ENCODE assay signal across 1 cellular context in the genomic region with DNA sequence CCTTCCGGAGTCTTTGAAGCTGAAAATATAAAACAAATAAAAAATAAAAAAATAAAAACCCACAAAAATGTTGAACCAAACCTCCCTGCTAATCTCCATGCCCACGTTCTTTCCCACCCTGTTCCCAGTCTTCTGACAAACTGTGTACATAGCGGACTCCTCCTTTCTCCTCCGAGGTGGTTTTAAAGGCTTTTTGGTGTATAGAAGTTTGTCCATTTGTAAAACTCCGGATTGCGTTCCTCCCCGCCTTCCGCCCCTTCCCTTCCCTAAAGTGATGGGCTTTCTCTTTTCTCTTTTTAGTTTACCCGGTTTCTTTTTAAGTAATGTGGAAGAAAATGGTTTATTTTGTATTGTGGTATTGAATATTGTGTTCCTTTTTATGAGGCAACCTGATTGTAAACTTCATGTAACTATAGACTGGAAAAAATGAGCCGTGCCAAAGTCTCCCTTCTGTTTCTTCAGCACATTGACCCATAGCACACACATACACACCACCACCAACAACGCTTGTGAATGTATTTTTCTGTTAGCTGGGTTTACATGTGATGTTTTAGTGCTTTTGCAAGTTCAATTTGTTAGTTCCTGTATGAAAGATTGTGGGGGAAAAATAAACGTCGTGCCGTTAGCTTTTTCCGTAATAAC.
A peak's percentile ranks its signal among the peaks of the same experiment; 100 is the strongest.
TF ChIP-seq lines count a peak whose summit lies in the region.

No MANE protein-coding gene starts in this region.

TF ChIP-seq in HEK293, 187 proteins besides CTCF, POLR2A, EP300 and RAD21 (continued from another document and continues in another):
- TF ChIP-seq ZNF394 (tag by site-specific recombination; IDR thresholded peaks at IDR 0.05; ENCODE audit: borderline replicate concordance) (no peak), ZBTB21 (tag by site-specific recombination; IDR thresholded peaks at IDR 0.05) (no peak), KLF9 (tag by site-specific recombination; IDR thresholded peaks at IDR 0.05; ENCODE audit: low read depth) (no peak), ZNF335 (tag by site-specific recombination; conservative IDR thresholded peaks at IDR 0.05) (no peak), ZNF324 (tag by site-specific recombination; IDR thresholded peaks at IDR 0.05) (no peak), ZNF391 (tag by site-specific recombination; IDR thresholded peaks at IDR 0.05; ENCODE audit: borderline replicate concordance, low read depth) (peak; percentile 18; the same call in 1 of the 2 replicates), YY2 (tag by site-specific recombination; IDR thresholded peaks at IDR 0.05) (no peak), OVOL3 (tag by site-specific recombination; IDR thresholded peaks at IDR 0.05) (no peak), ZXDB (tag by site-specific recombination; IDR thresholded peaks at IDR 0.05) (no peak), ZSCAN30 (tag by site-specific recombination; IDR thresholded peaks at IDR 0.05) (no peak), ZBTB20 (tag by site-specific recombination; IDR thresholded peaks at IDR 0.05) (no peak), HOXD13 (CRISPR knock-in tag; IDR thresholded peaks at IDR 0.05; ENCODE audit: borderline replicate concordance) (no peak), ZNF785 (tag by site-specific recombination; IDR thresholded peaks at IDR 0.05) (no peak), ZNF629 (tag by site-specific recombination; IDR thresholded peaks at IDR 0.05) (no peak), ZNF510 (tag by site-specific recombination; IDR thresholded peaks at IDR 0.05; ENCODE audit: insufficient replicate concordance) (no peak), ZNF654 (tag by site-specific recombination; IDR thresholded peaks at IDR 0.05; ENCODE audit: low read depth) (no peak), ZNF610 (tag by site-specific recombination; IDR thresholded peaks at IDR 0.05; ENCODE audit: borderline replicate concordance) (no peak), ZIC2 (tag by site-specific recombination; IDR thresholded peaks at IDR 0.05) (no peak), GFI1B (tag by site-specific recombination; IDR thresholded peaks at IDR 0.05) (no peak), ZNF354C (tag by site-specific recombination; IDR thresholded peaks at IDR 0.05; ENCODE audit: borderline replicate concordance, low read depth) (no peak), ZBTB7A (tag by site-specific recombination; IDR thresholded peaks at IDR 0.05; ENCODE audit: low read depth) (no peak), HOXA7 (CRISPR knock-in tag; IDR thresholded peaks at IDR 0.05; ENCODE audit: borderline replicate concordance) (no peak), GLI4 (tag by site-specific recombination; IDR thresholded peaks at IDR 0.05) (no peak), ZNF426 (tag by site-specific recombination; IDR thresholded peaks at IDR 0.05) (no peak)
- TF ChIP-seq, protein P1, sequence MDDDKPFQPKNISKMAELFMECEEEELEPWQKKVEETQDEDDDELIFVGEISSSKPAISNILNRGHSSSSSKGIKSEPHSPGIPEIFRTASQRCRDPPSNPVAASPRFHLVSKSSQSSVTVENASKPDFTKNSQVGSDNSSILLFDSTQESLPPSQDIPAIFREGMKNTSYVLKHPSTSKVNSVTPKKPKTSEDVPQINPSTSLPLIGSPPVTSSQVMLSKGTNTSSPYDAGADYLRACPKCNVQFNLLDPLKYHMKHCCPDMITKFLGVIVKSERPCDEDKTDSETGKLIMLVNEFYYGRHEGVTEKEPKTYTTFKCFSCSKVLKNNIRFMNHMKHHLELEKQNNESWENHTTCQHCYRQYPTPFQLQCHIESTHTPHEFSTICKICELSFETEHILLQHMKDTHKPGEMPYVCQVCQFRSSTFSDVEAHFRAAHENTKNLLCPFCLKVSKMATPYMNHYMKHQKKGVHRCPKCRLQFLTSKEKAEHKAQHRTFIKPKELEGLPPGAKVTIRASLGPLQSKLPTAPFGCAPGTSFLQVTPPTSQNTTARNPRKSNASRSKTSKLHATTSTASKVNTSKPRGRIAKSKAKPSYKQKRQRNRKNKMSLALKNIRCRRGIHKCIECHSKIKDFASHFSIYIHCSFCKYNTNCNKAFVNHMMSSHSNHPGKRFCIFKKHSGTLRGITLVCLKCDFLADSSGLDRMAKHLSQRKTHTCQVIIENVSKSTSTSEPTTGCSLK (tag by site-specific recombination; IDR thresholded peaks at IDR 0.05): no peak
- TF ChIP-seq, protein P2, sequence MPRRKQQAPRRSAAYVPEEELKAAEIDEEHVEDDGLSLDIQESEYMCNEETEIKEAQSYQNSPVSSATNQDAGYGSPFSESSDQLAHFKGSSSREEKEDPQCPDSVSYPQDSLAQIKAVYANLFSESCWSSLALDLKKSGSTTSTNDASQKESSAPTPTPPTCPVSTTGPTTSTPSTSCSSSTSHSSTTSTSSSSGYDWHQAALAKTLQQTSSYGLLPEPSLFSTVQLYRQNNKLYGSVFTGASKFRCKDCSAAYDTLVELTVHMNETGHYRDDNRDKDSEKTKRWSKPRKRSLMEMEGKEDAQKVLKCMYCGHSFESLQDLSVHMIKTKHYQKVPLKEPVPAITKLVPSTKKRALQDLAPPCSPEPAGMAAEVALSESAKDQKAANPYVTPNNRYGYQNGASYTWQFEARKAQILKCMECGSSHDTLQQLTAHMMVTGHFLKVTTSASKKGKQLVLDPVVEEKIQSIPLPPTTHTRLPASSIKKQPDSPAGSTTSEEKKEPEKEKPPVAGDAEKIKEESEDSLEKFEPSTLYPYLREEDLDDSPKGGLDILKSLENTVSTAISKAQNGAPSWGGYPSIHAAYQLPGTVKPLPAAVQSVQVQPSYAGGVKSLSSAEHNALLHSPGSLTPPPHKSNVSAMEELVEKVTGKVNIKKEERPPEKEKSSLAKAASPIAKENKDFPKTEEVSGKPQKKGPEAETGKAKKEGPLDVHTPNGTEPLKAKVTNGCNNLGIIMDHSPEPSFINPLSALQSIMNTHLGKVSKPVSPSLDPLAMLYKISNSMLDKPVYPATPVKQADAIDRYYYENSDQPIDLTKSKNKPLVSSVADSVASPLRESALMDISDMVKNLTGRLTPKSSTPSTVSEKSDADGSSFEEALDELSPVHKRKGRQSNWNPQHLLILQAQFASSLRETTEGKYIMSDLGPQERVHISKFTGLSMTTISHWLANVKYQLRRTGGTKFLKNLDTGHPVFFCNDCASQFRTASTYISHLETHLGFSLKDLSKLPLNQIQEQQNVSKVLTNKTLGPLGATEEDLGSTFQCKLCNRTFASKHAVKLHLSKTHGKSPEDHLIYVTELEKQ (tag by site-specific recombination; IDR thresholded peaks at IDR 0.05; ENCODE audit: borderline replicate concordance): no peak
- TF ChIP-seq, protein P3, sequence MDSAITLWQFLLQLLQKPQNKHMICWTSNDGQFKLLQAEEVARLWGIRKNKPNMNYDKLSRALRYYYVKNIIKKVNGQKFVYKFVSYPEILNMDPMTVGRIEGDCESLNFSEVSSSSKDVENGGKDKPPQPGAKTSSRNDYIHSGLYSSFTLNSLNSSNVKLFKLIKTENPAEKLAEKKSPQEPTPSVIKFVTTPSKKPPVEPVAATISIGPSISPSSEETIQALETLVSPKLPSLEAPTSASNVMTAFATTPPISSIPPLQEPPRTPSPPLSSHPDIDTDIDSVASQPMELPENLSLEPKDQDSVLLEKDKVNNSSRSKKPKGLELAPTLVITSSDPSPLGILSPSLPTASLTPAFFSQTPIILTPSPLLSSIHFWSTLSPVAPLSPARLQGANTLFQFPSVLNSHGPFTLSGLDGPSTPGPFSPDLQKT (IDR thresholded peaks at IDR 0.05; ENCODE audit: borderline replicate concordance, low read depth, low read length): no peak
- TF ChIP-seq, protein P4, sequence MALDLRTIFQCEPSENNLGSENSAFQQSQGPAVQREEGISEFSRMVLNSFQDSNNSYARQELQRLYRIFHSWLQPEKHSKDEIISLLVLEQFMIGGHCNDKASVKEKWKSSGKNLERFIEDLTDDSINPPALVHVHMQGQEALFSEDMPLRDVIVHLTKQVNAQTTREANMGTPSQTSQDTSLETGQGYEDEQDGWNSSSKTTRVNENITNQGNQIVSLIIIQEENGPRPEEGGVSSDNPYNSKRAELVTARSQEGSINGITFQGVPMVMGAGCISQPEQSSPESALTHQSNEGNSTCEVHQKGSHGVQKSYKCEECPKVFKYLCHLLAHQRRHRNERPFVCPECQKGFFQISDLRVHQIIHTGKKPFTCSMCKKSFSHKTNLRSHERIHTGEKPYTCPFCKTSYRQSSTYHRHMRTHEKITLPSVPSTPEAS (tag by site-specific recombination; IDR thresholded peaks at IDR 0.05): no peak
- TF ChIP-seq, protein P5, sequence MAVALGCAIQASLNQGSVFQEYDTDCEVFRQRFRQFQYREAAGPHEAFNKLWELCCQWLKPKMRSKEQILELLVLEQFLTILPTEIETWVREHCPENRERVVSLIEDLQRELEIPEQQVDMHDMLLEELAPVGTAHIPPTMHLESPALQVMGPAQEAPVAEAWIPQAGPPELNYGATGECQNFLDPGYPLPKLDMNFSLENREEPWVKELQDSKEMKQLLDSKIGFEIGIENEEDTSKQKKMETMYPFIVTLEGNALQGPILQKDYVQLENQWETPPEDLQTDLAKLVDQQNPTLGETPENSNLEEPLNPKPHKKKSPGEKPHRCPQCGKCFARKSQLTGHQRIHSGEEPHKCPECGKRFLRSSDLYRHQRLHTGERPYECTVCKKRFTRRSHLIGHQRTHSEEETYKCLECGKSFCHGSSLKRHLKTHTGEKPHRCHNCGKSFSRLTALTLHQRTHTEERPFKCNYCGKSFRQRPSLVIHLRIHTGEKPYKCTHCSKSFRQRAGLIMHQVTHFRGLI (tag by site-specific recombination; IDR thresholded peaks at IDR 0.05): no peak
- TF ChIP-seq, protein P6, sequence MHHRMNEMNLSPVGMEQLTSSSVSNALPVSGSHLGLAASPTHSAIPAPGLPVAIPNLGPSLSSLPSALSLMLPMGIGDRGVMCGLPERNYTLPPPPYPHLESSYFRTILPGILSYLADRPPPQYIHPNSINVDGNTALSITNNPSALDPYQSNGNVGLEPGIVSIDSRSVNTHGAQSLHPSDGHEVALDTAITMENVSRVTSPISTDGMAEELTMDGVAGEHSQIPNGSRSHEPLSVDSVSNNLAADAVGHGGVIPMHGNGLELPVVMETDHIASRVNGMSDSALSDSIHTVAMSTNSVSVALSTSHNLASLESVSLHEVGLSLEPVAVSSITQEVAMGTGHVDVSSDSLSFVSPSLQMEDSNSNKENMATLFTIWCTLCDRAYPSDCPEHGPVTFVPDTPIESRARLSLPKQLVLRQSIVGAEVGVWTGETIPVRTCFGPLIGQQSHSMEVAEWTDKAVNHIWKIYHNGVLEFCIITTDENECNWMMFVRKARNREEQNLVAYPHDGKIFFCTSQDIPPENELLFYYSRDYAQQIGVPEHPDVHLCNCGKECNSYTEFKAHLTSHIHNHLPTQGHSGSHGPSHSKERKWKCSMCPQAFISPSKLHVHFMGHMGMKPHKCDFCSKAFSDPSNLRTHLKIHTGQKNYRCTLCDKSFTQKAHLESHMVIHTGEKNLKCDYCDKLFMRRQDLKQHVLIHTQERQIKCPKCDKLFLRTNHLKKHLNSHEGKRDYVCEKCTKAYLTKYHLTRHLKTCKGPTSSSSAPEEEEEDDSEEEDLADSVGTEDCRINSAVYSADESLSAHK (tag by site-specific recombination; IDR thresholded peaks at IDR 0.05): no peak
- TF ChIP-seq, protein P7, sequence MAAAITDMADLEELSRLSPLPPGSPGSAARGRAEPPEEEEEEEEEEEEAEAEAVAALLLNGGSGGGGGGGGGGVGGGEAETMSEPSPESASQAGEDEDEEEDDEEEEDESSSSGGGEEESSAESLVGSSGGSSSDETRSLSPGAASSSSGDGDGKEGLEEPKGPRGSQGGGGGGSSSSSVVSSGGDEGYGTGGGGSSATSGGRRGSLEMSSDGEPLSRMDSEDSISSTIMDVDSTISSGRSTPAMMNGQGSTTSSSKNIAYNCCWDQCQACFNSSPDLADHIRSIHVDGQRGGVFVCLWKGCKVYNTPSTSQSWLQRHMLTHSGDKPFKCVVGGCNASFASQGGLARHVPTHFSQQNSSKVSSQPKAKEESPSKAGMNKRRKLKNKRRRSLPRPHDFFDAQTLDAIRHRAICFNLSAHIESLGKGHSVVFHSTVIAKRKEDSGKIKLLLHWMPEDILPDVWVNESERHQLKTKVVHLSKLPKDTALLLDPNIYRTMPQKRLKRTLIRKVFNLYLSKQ (tag by site-specific recombination; IDR thresholded peaks at IDR 0.05; ENCODE audit: borderline replicate concordance): no peak
- TF ChIP-seq, protein P8, sequence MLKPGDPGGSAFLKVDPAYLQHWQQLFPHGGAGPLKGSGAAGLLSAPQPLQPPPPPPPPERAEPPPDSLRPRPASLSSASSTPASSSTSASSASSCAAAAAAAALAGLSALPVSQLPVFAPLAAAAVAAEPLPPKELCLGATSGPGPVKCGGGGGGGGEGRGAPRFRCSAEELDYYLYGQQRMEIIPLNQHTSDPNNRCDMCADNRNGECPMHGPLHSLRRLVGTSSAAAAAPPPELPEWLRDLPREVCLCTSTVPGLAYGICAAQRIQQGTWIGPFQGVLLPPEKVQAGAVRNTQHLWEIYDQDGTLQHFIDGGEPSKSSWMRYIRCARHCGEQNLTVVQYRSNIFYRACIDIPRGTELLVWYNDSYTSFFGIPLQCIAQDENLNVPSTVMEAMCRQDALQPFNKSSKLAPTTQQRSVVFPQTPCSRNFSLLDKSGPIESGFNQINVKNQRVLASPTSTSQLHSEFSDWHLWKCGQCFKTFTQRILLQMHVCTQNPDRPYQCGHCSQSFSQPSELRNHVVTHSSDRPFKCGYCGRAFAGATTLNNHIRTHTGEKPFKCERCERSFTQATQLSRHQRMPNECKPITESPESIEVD (tag by site-specific recombination; IDR thresholded peaks at IDR 0.05): peak; percentile 98
- TF ChIP-seq, protein P9, sequence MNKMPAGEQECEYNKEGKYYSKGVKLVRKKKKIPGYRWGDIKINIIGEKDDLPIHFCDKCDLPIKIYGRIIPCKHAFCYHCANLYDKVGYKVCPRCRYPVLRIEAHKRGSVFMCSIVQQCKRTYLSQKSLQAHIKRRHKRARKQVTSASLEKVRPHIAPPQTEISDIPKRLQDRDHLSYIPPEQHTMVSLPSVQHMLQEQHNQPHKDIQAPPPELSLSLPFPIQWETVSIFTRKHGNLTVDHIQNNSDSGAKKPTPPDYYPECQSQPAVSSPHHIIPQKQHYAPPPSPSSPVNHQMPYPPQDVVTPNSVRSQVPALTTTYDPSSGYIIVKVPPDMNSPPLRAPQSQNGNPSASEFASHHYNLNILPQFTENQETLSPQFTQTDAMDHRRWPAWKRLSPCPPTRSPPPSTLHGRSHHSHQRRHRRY (tag by site-specific recombination; IDR thresholded peaks at IDR 0.05): no peak
- TF ChIP-seq, protein P10, sequence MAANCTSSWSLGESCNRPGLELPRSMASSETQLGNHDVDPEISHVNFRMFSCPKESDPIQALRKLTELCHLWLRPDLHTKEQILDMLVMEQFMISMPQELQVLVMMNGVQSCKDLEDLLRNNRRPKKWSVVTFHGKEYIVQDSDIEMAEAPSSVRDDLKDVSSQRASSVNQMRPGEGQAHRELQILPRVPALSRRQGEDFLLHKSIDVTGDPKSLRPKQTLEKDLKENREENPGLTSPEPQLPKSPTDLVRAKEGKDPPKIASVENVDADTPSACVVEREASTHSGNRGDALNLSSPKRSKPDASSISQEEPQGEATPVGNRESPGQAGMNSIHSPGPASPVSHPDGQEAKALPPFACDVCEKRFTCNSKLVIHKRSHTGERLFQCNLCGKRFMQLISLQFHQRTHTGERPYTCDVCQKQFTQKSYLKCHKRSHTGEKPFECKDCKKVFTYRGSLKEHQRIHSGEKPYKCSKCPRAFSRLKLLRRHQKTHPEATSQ (tag by site-specific recombination; IDR thresholded peaks at IDR 0.05): no peak
